30 cellular contexts compared by ENCODE assay signal in genomic region chr4:148390311-148390710, GRCh38.
"Had no signal": no experiment of that assay in that cellular context is flagged by ENCODE, and none has a peak within 500 bp of the region (broad histone marks: within the 10 kb centered on the region; RNA-seq: fewer than 3 reads in every experiment).

No MANE protein-coding gene starts in this region.

- H3K36me3 ChIP-seq: adrenal gland, brain microvascular endothelial cell, breast epithelium had no signal

- DNase-seq: activated B cell treated with CpG ODN at 0.5 μM for 24 hours; activated CD4-positive, alpha-beta memory T cell treated with anti-CD3 and anti-CD28 coated beads for 36 hours; activated CD4-positive, alpha-beta T cell treated with anti-CD3 and anti-CD28 coated beads for 4 hours; activated CD4-positive, alpha-beta T cell treated with anti-CD3 and anti-CD28 coated beads, Interleukin-2, amount 10 ng/mL, durations not matched to agents 24 days and 14 days; activated CD4-positive, alpha-beta T cell treated with anti-CD3 and anti-CD28 coated beads, Interleukin-2, amount 50 U/mL, for 1 hour; activated CD4-positive, alpha-beta T cell treated with anti-CD3 and anti-CD28 coated beads, Interleukin-2, amount 50 U/mL, for 4 hours; activated CD4-positive, CD25-positive, alpha-beta regulatory T cell treated with anti-CD3 and anti-CD28 coated beads, Interleukin-2, amount 50 U/mL, for 72 hours; activated CD8-positive, alpha-beta memory T cell treated with anti-CD3 and anti-CD28 coated beads, Interleukin-2, amount 50 U/mL, for 4 hours; activated CD8-positive, alpha-beta T cell treated with anti-CD3 and anti-CD28 coated beads for 36 hours; activated effector memory CD4-positive, alpha-beta T cell treated with anti-CD3 and anti-CD28 coated beads, Interleukin-2, amount 50 U/mL, for 16 hours; activated gamma-delta T cell treated with Interleukin-2 at 50 U/mL for 16 hours; activated naive CD4-positive, alpha-beta T cell; activated naive CD4-positive, alpha-beta T cell treated with anti-CD3 and anti-CD28 coated beads for 36 hours; activated naive CD4-positive, alpha-beta T cell treated with anti-CD3 and anti-CD28 coated beads, Interleukin-2, amount 50 U/mL, for 16 hours; activated naive CD8-positive, alpha-beta T cell treated with anti-CD3 and anti-CD28 coated beads for 36 hours; activated T-cell treated with anti-CD3 and anti-CD28 coated beads for 4 hours; activated T-cell treated with anti-CD3 and anti-CD28 coated beads, Interleukin-2, amount 50 U/mL, for 24 hours; activated T-cell treated with anti-CD3 and anti-CD28 coated beads, Interleukin-2, amount 50 U/mL, for 48 hours; adrenal gland; amniotic stem cell; aorta; body of pancreas; brain microvascular endothelial cell; central memory CD4-positive, alpha-beta T cell; T-helper 1 cell; T-helper 2 cell; T-helper 9 cell had no signal

- H3K27ac ChIP-seq: adrenal gland, body of pancreas, brain microvascular endothelial cell, breast epithelium, VCaP had no signal

- ATAC-seq: activated CD8-positive, alpha-beta T cell treated with anti-CD3 and anti-CD28 coated beads for 36 hours; activated naive CD4-positive, alpha-beta T cell treated with anti-CD3 and anti-CD28 coated beads, Interleukin-2, amount 50 U/mL, for 72 hours; body of pancreas had no signal

- H3K27me3 ChIP-seq: adrenal gland, body of pancreas, brain microvascular endothelial cell, breast epithelium had no signal

- H3K4me3 ChIP-seq: adrenal gland, body of pancreas, breast epithelium had no signal

- H3K9me3 ChIP-seq: adrenal gland, body of pancreas, breast epithelium had no signal

- H3K4me1 ChIP-seq: breast epithelium had no signal
